In genomic region chr4:129672941-129673340, GRCh38 we compare ENCODE assay signal across 20 cellular contexts.
DNase-seq lines count a peak whose midpoint lies in the region; TF ChIP-seq lines count a peak whose summit lies in the region.
"Had no signal": no experiment of that assay in that cellular context is flagged by ENCODE, and none has a peak within 500 bp of the region (broad histone marks: within the 10 kb centered on the region; RNA-seq: fewer than 3 reads in every experiment).

No MANE protein-coding gene starts in this region.

- H3K9me2 ChIP-seq in Loucy (replicated peaks; ENCODE audit: low read depth, low read length) = no peaks in the 10 kb centered on the region

- no peak overlapping the region for H3K9ac ChIP-seq in Loucy (ENCODE audit: low read depth, low read length, poor library complexity, severe bottlenecking)

- H3K4me1 ChIP-seq in Loucy (ENCODE audit: insufficient read depth, low read length, poor library complexity, severe bottlenecking) (no peaks in the 10 kb centered on the region), tibial nerve (no peaks in the 10 kb centered on the region)
- H3K4me1 ChIP-seq: HAP-1 had no signal

- TF ChIP-seq CTCF in Loucy (conservative IDR thresholded peaks at IDR 0.05; ENCODE audit: low read length) = peak; percentile 31; the same call in 1 of the 2 replicates
- peak; percentile 15 for TF ChIP-seq CTCF in osteocyte (IDR thresholded peaks at IDR 0.05)
- TF ChIP-seq CTCF in tibial nerve (IDR thresholded peaks at IDR 0.05) = no peak
- TF ChIP-seq CTCF in HFFc6 (IDR thresholded peaks at IDR 0.05) = no peak

- H3K27me3 Mint-ChIP-seq in osteocyte (ENCODE audit: unreplicated experiment) = no peaks in the 10 kb centered on the region
- H3K27me3 Mint-ChIP-seq in HFFc6 (ENCODE audit: insufficient read depth) = peaks cover under 1% of the 10 kb centered on the region; the same call in 1 of the 2 replicates

- H3K4me2 ChIP-seq in Loucy (ENCODE audit: low read depth, low read length, poor library complexity, severe bottlenecking) = no peak overlapping the region

- H3K36me3 Mint-ChIP-seq in osteocyte (ENCODE audit: unreplicated experiment) = no peaks in the 10 kb centered on the region
- no peaks in the 10 kb centered on the region for H3K36me3 Mint-ChIP-seq in HFFc6 (ENCODE audit: low read depth)
- H3K36me3 Mint-ChIP-seq: CD8-positive, alpha-beta T cell had no signal

- in situ Hi-C loops in SK-MEL-5 (cut with HindIII; ENCODE audit: low pct_unique_long_range_greater_than_20kb, low sequenced_read_pairs) = no loop called here

- H2AFZ ChIP-seq in Loucy (ENCODE audit: low read length) = no peak overlapping the region

- no peaks in the 10 kb centered on the region for H3K27me3 ChIP-seq in Loucy (ENCODE audit: insufficient read depth, low read length, poor library complexity, severe bottlenecking)
- no peaks in the 10 kb centered on the region for H3K27me3 ChIP-seq in tibial nerve

- no peaks in the 10 kb centered on the region for H3K79me2 ChIP-seq in Loucy (ENCODE audit: insufficient read depth, low read length)

- H3K9me3 ChIP-seq in Loucy (ENCODE audit: insufficient read depth, low read depth, low read length) = peaks cover 6% of the 10 kb centered on the region; the same call in 1 of the 2 replicates
- peaks cover 0 to 7% (median 0%) of the 10 kb centered on the region in 4 donors for H3K9me3 ChIP-seq in tibial nerve
- H3K9me3 ChIP-seq: HAP-1 had no signal

- TF ChIP-seq EP300 in tibial nerve (IDR thresholded peaks at IDR 0.05) = no peak

- H3K4me3 Mint-ChIP-seq in osteocyte (ENCODE audit: unreplicated experiment) (no peak overlapping the region), HFFc6 (no peak overlapping the region)
- H3K4me3 Mint-ChIP-seq: CD8-positive, alpha-beta T cell had no signal

- no peaks in the 10 kb centered on the region for H3K4me1 Mint-ChIP-seq in osteocyte (ENCODE audit: unreplicated experiment)
- no peaks in the 10 kb centered on the region for H3K4me1 Mint-ChIP-seq in HFFc6 (ENCODE audit: low read depth)

- no peak overlapping the region for H3K27ac ChIP-seq in tibial nerve

- H3K4me3 ChIP-seq in Loucy (ENCODE audit: low read length, poor library complexity, severe bottlenecking) (no peak overlapping the region), tibial nerve (no peak overlapping the region)
- H3K4me3 ChIP-seq: HAP-1 had no signal

- H3K27ac Mint-ChIP-seq in osteocyte (ENCODE audit: unreplicated experiment) (no peak overlapping the region), HFFc6 (no peak overlapping the region)
- H3K27ac Mint-ChIP-seq: CD8-positive, alpha-beta T cell had no signal

- H3K9me3 Mint-ChIP-seq in osteocyte (ENCODE audit: unreplicated experiment) (no peaks in the 10 kb centered on the region), HFFc6 (peaks cover 34% of the 10 kb centered on the region)
- H3K9me3 Mint-ChIP-seq: CD8-positive, alpha-beta T cell had no signal

- DNase-seq in ELR (ENCODE audit: low read depth) (peak; percentile 9), SK-MEL-5 (ENCODE audit: low read depth, low spot score) (peak; percentile 8), osteocyte (ENCODE audit: extremely low spot score, unreplicated experiment) (no peak), tibial nerve (ENCODE audit: low spot score in 2 of 2) (no peak), head of caudate nucleus (no peak), HFFc6 (no peak)
- DNase-seq: ACHN; C1 segment of cervical spinal cord; CD8-positive, alpha-beta T cell; DMS79; IMR-90; MV-4-11; NCI-H1694 treated with DMSO at 0.1 percent for 48 hours; NCI-H2081 treated with DMSO at 0.1 percent for 48 hours; NCI-H2171 treated with DMSO at 0.1 percent for 48 hours; NCI-H526; RPMI8226; SHP77 had no signal

- TF ChIP-seq POLR2A in tibial nerve (IDR thresholded peaks at IDR 0.05) = no peak

- no peaks in the 10 kb centered on the region for H4K20me1 ChIP-seq in Loucy (ENCODE audit: insufficient read depth, low read length, poor library complexity, severe bottlenecking)

- no peaks in the 10 kb centered on the region for H3F3A ChIP-seq in Loucy (ENCODE audit: low read depth)

- no peaks in the 10 kb centered on the region for H3K36me3 ChIP-seq in Loucy (ENCODE audit: insufficient read depth, low read length)
- no peaks in the 10 kb centered on the region for H3K36me3 ChIP-seq in tibial nerve
- H3K36me3 ChIP-seq: HAP-1 had no signal

- intact Hi-C loops in head of caudate nucleus (cut with DNase I) = no loop called here

Comparison
In these comparisons a context has a peak if more than half of its experiments do, and no peak if none do; other contexts are left out.
1. DNase-seq: peak in ELR (single experiment) and SK-MEL-5 (single experiment); none in osteocyte (single experiment), tibial nerve (0 of 2), head of caudate nucleus (0 of 42) and HFFc6 (single experiment).
2. CTCF ChIP-seq: peak in Loucy (single experiment) and osteocyte (single experiment); none in tibial nerve (0 of 5) and HFFc6 (single experiment).